32 cellular contexts compared by ENCODE assay signal in the genomic region with DNA sequence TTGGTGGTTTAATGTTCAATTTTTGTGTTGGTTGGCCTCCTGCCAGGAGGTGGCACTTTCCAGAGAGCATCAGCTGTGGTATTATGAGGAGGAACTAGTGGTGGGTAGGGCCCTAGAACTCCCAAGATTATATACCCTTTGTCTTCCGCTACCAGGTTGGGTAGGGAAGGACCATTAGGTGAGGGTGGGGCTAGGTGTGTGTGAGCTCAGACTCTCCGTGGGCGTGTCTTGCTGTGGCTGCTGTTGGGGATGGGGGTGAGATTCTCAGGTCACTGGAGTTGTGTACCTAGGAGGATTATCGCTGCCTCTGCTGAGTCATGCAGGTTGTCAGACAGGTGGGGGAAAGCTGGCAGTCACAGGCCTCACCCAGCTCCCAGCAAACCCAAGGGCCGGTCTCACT.
"Had no signal": no experiment of that assay in that cellular context is flagged by ENCODE, and none has a peak within 500 bp of the region (broad histone marks: within the 10 kb centered on the region; RNA-seq: fewer than 3 reads in every experiment).

No MANE protein-coding gene starts in this region.

- H3K27ac Mint-ChIP-seq: activated CD4-positive, alpha-beta memory T cell treated with anti-CD3 and anti-CD28 coated beads, Interleukin-2, amount 10 ng/mL, durations not matched to agents 7 days and 5 days; activated CD8-positive, alpha-beta memory T cell treated with anti-CD3 and anti-CD28 coated beads, Interleukin-2, amount 10 ng/mL, durations not matched to agents 7 days and 5 days; activated naive CD8-positive, alpha-beta T cell treated with anti-CD3 and anti-CD28 coated beads for 36 hours; activated T-helper 17 cell treated with anti-CD3 and anti-CD28 coated beads, Interleukin-2, amount 50 U/mL, for 72 hours had no signal

- H3K4me3 Mint-ChIP-seq: activated CD4-positive, alpha-beta memory T cell treated with anti-CD3 and anti-CD28 coated beads, Interleukin-2, amount 10 ng/mL, durations not matched to agents 7 days and 5 days; activated CD8-positive, alpha-beta memory T cell treated with anti-CD3 and anti-CD28 coated beads, Interleukin-2, amount 10 ng/mL, durations not matched to agents 7 days and 5 days; activated naive CD8-positive, alpha-beta T cell treated with anti-CD3 and anti-CD28 coated beads for 36 hours; activated T-helper 17 cell treated with anti-CD3 and anti-CD28 coated beads, Interleukin-2, amount 50 U/mL, for 72 hours; central memory CD8-positive, alpha-beta T cell had no signal

- ATAC-seq: activated CD8-positive, alpha-beta memory T cell treated with anti-CD3 and anti-CD28 coated beads, Interleukin-2, amount 10 ng/mL, durations not matched to agents 7 days and 5 days; activated T-helper 17 cell treated with anti-CD3 and anti-CD28 coated beads, Interleukin-2, amount 50 U/mL, for 72 hours had no signal

- H3K36me3 Mint-ChIP-seq: activated CD8-positive, alpha-beta memory T cell treated with anti-CD3 and anti-CD28 coated beads, Interleukin-2, amount 10 ng/mL, durations not matched to agents 7 days and 5 days had no signal

- H3K4me3 ChIP-seq: cardiac muscle cell, SK-N-MC had no signal

- DNase-seq: activated CD4-positive, alpha-beta memory T cell treated with anti-CD3 and anti-CD28 coated beads, Interleukin-2, amount 10 ng/mL, durations not matched to agents 7 days and 5 days; activated CD4-positive, alpha-beta T cell treated with anti-CD3 and anti-CD28 coated beads for 1 hour; activated CD4-positive, alpha-beta T cell treated with anti-CD3 and anti-CD28 coated beads for 48 hours; activated CD4-positive, CD25-positive, alpha-beta regulatory T cell; activated CD8-positive, alpha-beta memory T cell treated with anti-CD3 and anti-CD28 coated beads for 24 hours; activated CD8-positive, alpha-beta memory T cell treated with anti-CD3 and anti-CD28 coated beads, Interleukin-2, amount 10 ng/mL, durations not matched to agents 7 days and 5 days; activated CD8-positive, alpha-beta memory T cell treated with anti-CD3 and anti-CD28 coated beads, Interleukin-2, amount 50 U/mL, for 48 hours; activated effector memory CD4-positive, alpha-beta T cell treated with anti-CD3 and anti-CD28 coated beads, Interleukin-2, amount 50 U/mL, for 16 hours; activated naive CD4-positive, alpha-beta T cell; activated naive CD4-positive, alpha-beta T cell treated with anti-CD3 and anti-CD28 coated beads, Interleukin-2, amount 50 U/mL, for 16 hours; activated naive CD8-positive, alpha-beta T cell treated with anti-CD3 and anti-CD28 coated beads for 36 hours; activated T-cell treated with anti-CD3 and anti-CD28 coated beads, Interleukin-2, amount 50 U/mL, for 48 hours; amniotic stem cell; aorta; NCI-H1092 treated with DMSO at 0.1 percent for 48 hours; NCI-H1417; NCI-H146; NCI-H187; NCI-H2029 treated with DMSO at 0.1 percent for 48 hours; NCI-H2107; NCI-H226; NCI-H446 treated with DMSO at 0.1 percent for 48 hours; NCI-H524 treated with DMSO at 0.1 percent for 48 hours; NCI-H748 treated with DMSO at 0.1 percent for 48 hours; NK-92 treated with Interleukin-12 subunit alpha and Interleukin-12 subunit beta, amount 100 ng/mL, for 24 hours; Right ventricle myocardium superior; T1000; WERI-Rb-1 had no signal

- H3K27me3 ChIP-seq: cardiac muscle cell had no signal

- H3K36me3 ChIP-seq: cardiac muscle cell, WERI-Rb-1 had no signal

- H3K4me1 Mint-ChIP-seq: activated CD4-positive, alpha-beta memory T cell treated with anti-CD3 and anti-CD28 coated beads, Interleukin-2, amount 10 ng/mL, durations not matched to agents 7 days and 5 days; activated CD8-positive, alpha-beta memory T cell treated with anti-CD3 and anti-CD28 coated beads, Interleukin-2, amount 10 ng/mL, durations not matched to agents 7 days and 5 days; activated naive CD8-positive, alpha-beta T cell treated with anti-CD3 and anti-CD28 coated beads for 36 hours; activated T-helper 17 cell treated with anti-CD3 and anti-CD28 coated beads, Interleukin-2, amount 50 U/mL, for 72 hours; central memory CD8-positive, alpha-beta T cell had no signal

- H3K27me3 Mint-ChIP-seq: activated CD4-positive, alpha-beta memory T cell treated with anti-CD3 and anti-CD28 coated beads, Interleukin-2, amount 10 ng/mL, durations not matched to agents 7 days and 5 days; activated CD8-positive, alpha-beta memory T cell treated with anti-CD3 and anti-CD28 coated beads, Interleukin-2, amount 10 ng/mL, durations not matched to agents 7 days and 5 days; activated naive CD8-positive, alpha-beta T cell treated with anti-CD3 and anti-CD28 coated beads for 36 hours; activated T-helper 17 cell treated with anti-CD3 and anti-CD28 coated beads, Interleukin-2, amount 50 U/mL, for 72 hours; central memory CD8-positive, alpha-beta T cell had no signal

- H3K27ac ChIP-seq: cardiac muscle cell, SK-N-MC, WERI-Rb-1 had no signal
